ENCODE assay signal across 22 cellular contexts in genomic region chr9:88270398-88270797, GRCh38.
DNase-seq lines count a peak whose midpoint lies in the region; ATAC-seq, FAIRE-seq and TF ChIP-seq lines count a peak whose summit lies in the region.
"Had no signal": no experiment of that assay in that cellular context is flagged by ENCODE, and none has a peak within 500 bp of the region (broad histone marks: within the 10 kb centered on the region; RNA-seq: fewer than 3 reads in every experiment).

No MANE protein-coding gene starts in this region.

- no peak; the same call in 2 of the 3 replicates for ATAC-seq in SK-N-SH treated with all-trans-retinoic acid at 6 μM for 48 hours
- ATAC-seq in GM21515 (IDR thresholded peaks at IDR 0.05; ENCODE audit: unreplicated experiment) = no peak
- no peak for ATAC-seq in HG03432 (IDR thresholded peaks at IDR 0.05; ENCODE audit: unreplicated experiment)
- ATAC-seq: esophagus mucosa, gastroesophageal sphincter had no signal

- H3K9me3 ChIP-seq in SK-N-SH (no peaks in the 10 kb centered on the region), PC-9 (ENCODE audit: insufficient read depth, low read depth) (peaks cover 6% of the 10 kb centered on the region; the same call in 1 of the 2 replicates), endothelial cell of umbilical vein (replicated peaks; ENCODE audit: control insufficient read depth, insufficient read depth, low read length) (no peaks in the 10 kb centered on the region), testis (no peaks in the 10 kb centered on the region)
- H3K9me3 ChIP-seq: body of pancreas, gastroesophageal sphincter, neutrophil, tibial artery had no signal

- peaks cover 0 to 8% of the 10 kb centered on the region in 2 experiments; a peak in 1 of 4 replicates for H3K4me1 ChIP-seq in SK-N-SH (ENCODE audit: control insufficient read depth in 1 of 2, insufficient read depth in 2 of 2, low read depth in 1 of 2, low read length in 1 of 2)
- H3K4me1 ChIP-seq in PC-9 (replicated peaks; ENCODE audit: insufficient read depth) = peaks cover 36% of the 10 kb centered on the region
- peaks cover 3% of the 10 kb centered on the region for H3K4me1 ChIP-seq in endothelial cell of umbilical vein (ENCODE audit: control insufficient read depth, extremely low read depth, insufficient read depth, low read length)
- H3K4me1 ChIP-seq in testis = no peaks in the 10 kb centered on the region
- H3K4me1 ChIP-seq: body of pancreas, gastroesophageal sphincter, tibial artery had no signal

- H3K27me3 ChIP-seq in SK-N-SH (ENCODE audit: insufficient read depth) = no peaks in the 10 kb centered on the region
- no peaks in the 10 kb centered on the region for H3K27me3 ChIP-seq in PC-9 (ENCODE audit: insufficient read depth, low read depth)
- no peaks in the 10 kb centered on the region for H3K27me3 ChIP-seq in endothelial cell of umbilical vein (ENCODE audit: control insufficient read depth in 2 of 2, insufficient read depth in 2 of 2, low read length in 2 of 2)
- no peaks in the 10 kb centered on the region for H3K27me3 ChIP-seq in testis
- H3K27me3 ChIP-seq: body of pancreas, gastroesophageal sphincter, neutrophil, tibial artery had no signal

- H2AFZ ChIP-seq in SK-N-SH (ENCODE audit: low read depth) = no peak overlapping the region
- no peak overlapping the region for H2AFZ ChIP-seq in PC-9
- H2AFZ ChIP-seq in endothelial cell of umbilical vein (ENCODE audit: low read depth, low read length) = no peak overlapping the region

- H3K36me3 ChIP-seq in SK-N-SH (replicated peaks in 1 of 2; ENCODE audit: control insufficient read depth in 1 of 2, insufficient read depth in 2 of 2, low read length in 1 of 2) (no peaks in the 10 kb centered on the region), PC-9 (ENCODE audit: low read depth) (no peaks in the 10 kb centered on the region), endothelial cell of umbilical vein (ENCODE audit: control insufficient read depth in 2 of 2, extremely low read depth in 1 of 2, insufficient read depth in 2 of 2, low read length in 2 of 2) (no peaks in the 10 kb centered on the region), testis (ENCODE audit: low read depth, missing control alignments) (no peaks in the 10 kb centered on the region)
- H3K36me3 ChIP-seq: gastroesophageal sphincter, neutrophil, tibial artery had no signal

- POLR2A ChIA-PET in SK-N-SH (lab: Yijun Ruan, JAX) (interaction anchor here (0.6 kb wide), 1 partner anchor 16 kb away, joined by 4 read pairs; no protein-coding TSS in a partner anchor), PC-9 (lab: Charles Lee; ENCODE audit: unreplicated experiment) (no interaction called here), endothelial cell of umbilical vein (lab: Charles Lee) (no interaction called here)

- H3K79me2 ChIP-seq in SK-N-SH (ENCODE audit: insufficient read depth) = no peaks in the 10 kb centered on the region
- H3K79me2 ChIP-seq in PC-9 (ENCODE audit: low read depth) = no peaks in the 10 kb centered on the region
- H3K79me2 ChIP-seq in endothelial cell of umbilical vein (ENCODE audit: control insufficient read depth, insufficient read depth, low read length) = no peaks in the 10 kb centered on the region

- CTCF ChIA-PET in SK-N-SH (lab: Yijun Ruan, JAX) = no interaction called here
- CTCF ChIA-PET in PC-9 (lab: Charles Lee) = interaction anchor here (0.6 to 1.1 kb wide), 4 partner anchors 34 to 514 kb away, joined by 3 to 10 read pairs (median 6); no protein-coding TSS in a partner anchor
- CTCF ChIA-PET in endothelial cell of umbilical vein (lab: Charles Lee) = no interaction called here

- no peaks in the 10 kb centered on the region for H4K20me1 ChIP-seq in SK-N-SH (ENCODE audit: insufficient read depth)
- H4K20me1 ChIP-seq in PC-9 (ENCODE audit: insufficient read depth) = no peaks in the 10 kb centered on the region
- no peaks in the 10 kb centered on the region for H4K20me1 ChIP-seq in endothelial cell of umbilical vein (replicated peaks; ENCODE audit: control insufficient read depth, extremely low read depth, insufficient read depth, low read length)

- 68% methylated on average over 3 of the region's 3 CpGs for WGBS in SK-N-SH (ENCODE audit: low lambda C conversion rate)
- WGBS in testis, 2 donors = 65 to 76% methylated on average over 3 of the region's 3 CpGs

- H3K9me2 ChIP-seq in SK-N-SH (no peaks in the 10 kb centered on the region), PC-9 (ENCODE audit: insufficient read depth) (no peaks in the 10 kb centered on the region)

- TF ChIP-seq CTCF in SK-N-SH (IDR thresholded peaks at IDR 0.05) = no peak
- no peak for TF ChIP-seq CTCF in PC-9 (conservative IDR thresholded peaks at IDR 0.05)
- TF ChIP-seq CTCF in endothelial cell of umbilical vein (IDR thresholded peaks at IDR 0.05; ENCODE audit: extremely low read depth in 1 of 2, insufficient read depth in 1 of 2, low read depth in 1 of 2, low read length in 2 of 2) = no peak
- TF ChIP-seq CTCF in testis (IDR thresholded peaks at IDR 0.05) = no peak

- intact Hi-C loops in PC-9 (cut with micrococcal nuclease; ENCODE audit: unreplicated experiment) = no loop called here
- intact Hi-C loops in endothelial cell of umbilical vein (cut with micrococcal nuclease) = loop anchor here (2.0 to 5.0 kb wide), 3 partner anchors 73 to 262 kb away; partner anchors contain the start of gene SPIN1
- intact Hi-C loops in testis (cut with DNase I; ENCODE audit: low total_unique reads) = no loop called here

- H3K9me1 ChIP-seq in endothelial cell of umbilical vein (replicated peaks; ENCODE audit: control insufficient read depth, extremely low read depth, insufficient read depth, low read length) = no peaks in the 10 kb centered on the region

- no peak for FAIRE-seq in endothelial cell of umbilical vein (lab: Jason Lieb, UNC)
- FAIRE-seq: GM19239 had no signal

- H3K27ac ChIP-seq in SK-N-SH (ENCODE audit: low read depth in 2 of 2, low read length in 1 of 2) (peak overlapping the region in 1 of 2 experiments; percentile 24; a peak in 1 of 4 replicates), PC-9 (peak overlapping the region; percentile 97), endothelial cell of umbilical vein (ENCODE audit: insufficient read depth, low read depth, low read length) (peak overlapping the region; percentile 42), testis (no peak overlapping the region)
- H3K27ac ChIP-seq: 22Rv1, gastroesophageal sphincter, neutrophil, tibial artery had no signal

- no peak for TF ChIP-seq POLR2A in endothelial cell of umbilical vein (IDR thresholded peaks at IDR 0.05; ENCODE audit: low read depth, low read length)
- no peak for TF ChIP-seq POLR2A in testis (IDR thresholded peaks at IDR 0.05)

- dilution Hi-C loops in endothelial cell of umbilical vein (cut with MboI; ENCODE audit: extremely low pct_ligation_motif_present, low sequenced_read_pairs) = no loop called here

- no peak for TF ChIP-seq RAD21 in SK-N-SH (IDR thresholded peaks at IDR 0.05; ENCODE audit: low read length)

- BruUV-seq in PC-9 (replicated peaks; lab: Mats Ljungman, UMichigan) (TSS peak; percentile 52), endothelial cell of umbilical vein (replicated peaks; lab: Mats Ljungman, UMichigan) (no TSS peak)

- TF ChIP-seq EP300 in SK-N-SH (IDR thresholded peaks at IDR 0.05; ENCODE audit: borderline replicate concordance in 1 of 2, low read depth in 1 of 2, low read length in 1 of 2) = no peak

- DNase-seq in SK-N-SH = no peak
- peak; percentile 6 to 52 for DNase-seq in PC-9
- no peak for DNase-seq in endothelial cell of umbilical vein (ENCODE audit: low read depth, low spot score)
- DNase-seq in testis = peak; percentile 31
- no peak for DNase-seq in activated effector memory CD4-positive, alpha-beta T cell treated with anti-CD3 and anti-CD28 coated beads, Interleukin-2, amount 50 U/mL, for 16 hours
- DNase-seq: activated CD4-positive, alpha-beta T cell treated with anti-CD3 and anti-CD28 coated beads, Interleukin-2, amount 10 ng/mL, durations not matched to agents 7 days and 5 days; body of pancreas; DND-41; effector CD8-positive, alpha-beta T cell; NCI-H187; stimulated activated CD4-positive, alpha-beta T cell treated with anti-CD3 and anti-CD28 coated beads, Interleukin-4, amount 100 ng/mL, for 24 hours; stimulated activated naive CD4-positive, alpha-beta T cell treated with Interleukin-2 at 50 U/mL for 16 hours; T-helper 2 cell; tibial artery had no signal

- H3F3A ChIP-seq in SK-N-SH (replicated peaks; ENCODE audit: insufficient read depth) = peaks cover 3% of the 10 kb centered on the region
- peaks cover 25% of the 10 kb centered on the region for H3F3A ChIP-seq in PC-9 (ENCODE audit: insufficient read depth, low read depth)

- H3K4me3 ChIP-seq in SK-N-SH (ENCODE audit: low read depth in 2 of 2, low read length in 1 of 2) (no peak overlapping the region), PC-9 (peak overlapping the region; percentile 28; the same call in 1 of the 2 replicates), endothelial cell of umbilical vein (replicated peaks in 1 of 3; ENCODE audit: insufficient read depth in 1 of 3, low read depth in 1 of 3, low read length in 3 of 3) (no peak overlapping the region), testis (no peak overlapping the region)
- H3K4me3 ChIP-seq: body of pancreas, gastroesophageal sphincter, tibial artery had no signal

- H3K4me2 ChIP-seq in SK-N-SH (0 out of 2 replicates have a peak overlapping the region, but pooled peaks have one; percentile 25), PC-9 (peak overlapping the region; percentile 86; the same call in 1 of the 2 replicates), endothelial cell of umbilical vein (ENCODE audit: insufficient read depth, low read length) (no peak overlapping the region)

- H3K9ac ChIP-seq in SK-N-SH (no peak overlapping the region), endothelial cell of umbilical vein (replicated peaks; ENCODE audit: extremely low read depth, insufficient read depth, low read length) (no peak overlapping the region)

TF ChIP-seq in SK-N-SH treated with all-trans-retinoic acid at 6 μM for 48 hours, 23 proteins besides CTCF, POLR2A, EP300 and RAD21:
- no peak for TF ChIP-seq TCF4 (CRISPR knock-in tag; IDR thresholded peaks at IDR 0.05; ENCODE audit: borderline replicate concordance)

TF ChIP-seq in endothelial cell of umbilical vein, 7 proteins besides CTCF, POLR2A, EP300 and RAD21:
- TF ChIP-seq POLR2AphosphoS5 (IDR thresholded peaks at IDR 0.05; ENCODE audit: insufficient read depth, low read depth, low read length) = no peak
- TF ChIP-seq MAX (IDR thresholded peaks at IDR 0.05; ENCODE audit: insufficient read depth, insufficient read length) = no peak
- no peak for TF ChIP-seq FOS (IDR thresholded peaks at IDR 0.05; ENCODE audit: borderline replicate concordance, insufficient read depth, low read length)
- TF ChIP-seq JUN (IDR thresholded peaks at IDR 0.05; ENCODE audit: borderline replicate concordance, insufficient read depth, insufficient read length, low read depth) = no peak
- TF ChIP-seq MYC (IDR thresholded peaks at IDR 0.05; ENCODE audit: low read depth, low read length) = no peak
- TF ChIP-seq GATA2 (IDR thresholded peaks at IDR 0.05; ENCODE audit: insufficient read depth, insufficient read length, low read depth, low read length) = no peak
- TF ChIP-seq EZH2 (IDR thresholded peaks at IDR 0.05; ENCODE audit: borderline replicate concordance, low read depth, low read length, severe bottlenecking) = no peak

Comparison
In these comparisons a context has a peak if more than half of its experiments do, and no peak if none do; other contexts are left out.
1. DNase-seq: peak in PC-9 (2 of 2) and testis (single experiment); none in SK-N-SH (single experiment), endothelial cell of umbilical vein (single experiment) and activated effector memory CD4-positive, alpha-beta T cell treated with anti-CD3 and anti-CD28 coated beads, Interleukin-2, amount 50 U/mL, for 16 hours (single experiment).
2. H3K27ac ChIP-seq: peak in PC-9 (single experiment) and endothelial cell of umbilical vein (single experiment); none in testis (0 of 2).